ENCODE assay signal across 16 cellular contexts in the genomic region with DNA sequence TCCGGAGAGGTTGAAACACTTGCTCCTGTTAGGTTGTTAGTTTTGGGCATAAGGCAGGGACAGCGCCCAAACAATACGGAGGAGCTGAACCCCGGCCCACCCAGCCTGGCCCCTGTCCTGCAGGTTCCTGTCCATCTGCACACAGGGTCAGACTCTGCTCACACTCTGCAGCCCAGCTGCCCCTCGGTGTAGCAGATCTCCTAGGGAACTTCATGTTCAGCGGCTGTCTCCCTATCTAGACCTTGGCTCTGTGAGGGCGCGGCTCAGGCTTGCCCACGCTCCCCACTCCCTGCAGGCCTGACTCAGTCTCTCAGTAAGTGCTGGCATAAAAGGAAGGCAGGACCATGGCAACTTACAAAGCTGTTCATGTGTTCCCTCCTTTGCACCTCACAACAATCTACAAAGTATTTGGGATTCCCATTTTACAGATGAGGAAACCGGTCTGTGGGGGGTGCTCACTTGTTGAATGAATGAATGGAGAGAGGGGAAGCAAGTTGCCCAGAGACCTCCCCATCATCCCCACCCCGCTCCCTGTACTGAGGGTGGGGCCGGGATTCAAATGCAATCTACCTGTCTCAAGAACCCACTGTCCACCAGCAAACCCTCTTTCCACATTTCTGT. TPM values are rescaled to one million over a fixed set of nuclear protein-coding genes. Genes with fewer than 3 reads are reported as not detected.
DNase-seq lines count a peak whose midpoint lies in the region; ATAC-seq and TF ChIP-seq lines count a peak whose summit lies in the region.
"Had no signal": no experiment of that assay in that cellular context is flagged by ENCODE, and none has a peak within 500 bp of the region (broad histone marks: within the 10 kb centered on the region; RNA-seq: fewer than 3 reads in every experiment).

No MANE protein-coding gene starts in this region.

- H3K4me3 ChIP-seq in Karpas-422 (ENCODE audit: low read length), result no peak overlapping the region
- no peak overlapping the region for H3K4me3 ChIP-seq in heart right ventricle
- no peak overlapping the region for H3K4me3 ChIP-seq in spleen
- H3K4me3 ChIP-seq: BLaER1 had no signal

- WGBS in heart right ventricle, 2 donors, result 74 to 76% methylated on average over 12 of the region's 12 CpGs
- WGBS in spleen, 5 donors, result 86 to 95% (median 92%) methylated on average over 12 of the region's 12 CpGs

- no peak overlapping the region for H2AFZ ChIP-seq in Karpas-422 (ENCODE audit: low read length)

- H3K27me3 ChIP-seq in Karpas-422 (ENCODE audit: low read length) (no peaks in the 10 kb centered on the region), heart right ventricle (no peaks in the 10 kb centered on the region), spleen (replicated peaks in 1 of 7) (no peaks in the 10 kb centered on the region)
- H3K27me3 ChIP-seq: BLaER1 had no signal

- no peak for TF ChIP-seq CTCF in heart right ventricle (IDR thresholded peaks at IDR 0.05)
- TF ChIP-seq CTCF in nephron (IDR thresholded peaks at IDR 0.05; ENCODE audit: unreplicated experiment in 3 of 3), result no peak
- TF ChIP-seq CTCF in spleen (IDR thresholded peaks at IDR 0.05 in 8 of 11, conservative IDR thresholded peaks at IDR 0.05 in 3 of 11), result no peak

- no peaks in the 10 kb centered on the region for H3K79me2 ChIP-seq in Karpas-422 (ENCODE audit: low read length)

- DNase-seq in Karpas-422 (peak; percentile 4), heart right ventricle (no peak), spleen (peak; percentile 55), head of caudate nucleus (no peak)
- DNase-seq in stimulated activated CD4-positive, alpha-beta T cell treated with anti-CD3 and anti-CD28 coated beads, Interleukin-2, amount 100 ng/mL, for 24 hours, result no peak
- DNase-seq: CD8-positive, alpha-beta memory T cell; DMS79; HCEC 1CT; KG1; NCI-H1092; NCI-H69; SHP77 treated with DMSO at 0.1 percent for 48 hours had no signal

- no peak for TF ChIP-seq POLR2A in spleen (IDR thresholded peaks at IDR 0.05)

- intact Hi-C loops in heart right ventricle (cut with DNase I) (no loop called here), spleen (cut with DNase I; ENCODE audit: low total_unique reads) (no loop called here), head of caudate nucleus (cut with DNase I) (no loop called here)

- H3K4me2 ChIP-seq in Karpas-422 (ENCODE audit: low read depth, low read length, poor library complexity, severe bottlenecking), result no peak overlapping the region
- H3K4me2 ChIP-seq: BLaER1 had no signal

- H3K4me1 Mint-ChIP-seq in nephron, result peaks cover 57% of the 10 kb centered on the region
- H3K4me1 Mint-ChIP-seq: CD8-positive, alpha-beta memory T cell had no signal

- H3K9me3 ChIP-seq in Karpas-422 (ENCODE audit: low read length) (no peaks in the 10 kb centered on the region), heart right ventricle (no peaks in the 10 kb centered on the region), spleen (no peaks in the 10 kb centered on the region)
- H3K9me3 ChIP-seq: BLaER1 had no signal

- no peaks in the 10 kb centered on the region for H3K36me3 Mint-ChIP-seq in nephron (ENCODE audit: low read depth)
- H3K36me3 Mint-ChIP-seq: CD8-positive, alpha-beta memory T cell had no signal

- no peak overlapping the region for H3K9ac ChIP-seq in Karpas-422 (ENCODE audit: low read length)
- H3K9ac ChIP-seq: BLaER1 had no signal

- no peaks in the 10 kb centered on the region for H4K20me1 ChIP-seq in Karpas-422 (ENCODE audit: insufficient read depth, low read depth, low read length)
- H4K20me1 ChIP-seq: BLaER1 had no signal

- H3K4me1 ChIP-seq in Karpas-422 (ENCODE audit: low read length), result 0 out of 2 replicates have a peak, but pooled peaks cover 2% of the 10 kb centered on the region
- peaks cover 18 to 92% (median 62%) of the 10 kb centered on the region in 9 donors for H3K4me1 ChIP-seq in heart right ventricle
- peaks cover 0 to 18% (median 14%) of the 10 kb centered on the region in 6 donors for H3K4me1 ChIP-seq in spleen

- peak overlapping the region in 2 of 3 experiments; percentile 24 to 48 for H3K27ac Mint-ChIP-seq in nephron
- H3K27ac Mint-ChIP-seq: CD8-positive, alpha-beta memory T cell had no signal

- ATAC-seq in heart right ventricle (peak in 5 of 8 donors; percentile 9 to 66 (median 36)), GM21360 (IDR thresholded peaks at IDR 0.05; ENCODE audit: unreplicated experiment) (no peak)

- peaks cover 6% of the 10 kb centered on the region for H3K27me3 Mint-ChIP-seq in nephron (ENCODE audit: low read depth)

- no peaks in the 10 kb centered on the region for H3K36me3 ChIP-seq in Karpas-422 (ENCODE audit: insufficient read depth, low read length)
- no peaks in the 10 kb centered on the region for H3K36me3 ChIP-seq in heart right ventricle
- no peaks in the 10 kb centered on the region for H3K36me3 ChIP-seq in spleen
- H3K36me3 ChIP-seq: BLaER1 had no signal

- H3K27ac ChIP-seq in Karpas-422 (ENCODE audit: low read length) (no peak overlapping the region), heart right ventricle (peak overlapping the region in 9 of 10 donors; percentile 77 to 93 (median 87)), spleen (no peak overlapping the region)
- H3K27ac ChIP-seq: BLaER1 had no signal

- no peaks in the 10 kb centered on the region for H3K9me3 Mint-ChIP-seq in nephron

- no peaks in the 10 kb centered on the region for H3K9me2 ChIP-seq in Karpas-422 (replicated peaks; ENCODE audit: insufficient read depth, low read length)

- H3K4me3 Mint-ChIP-seq in nephron, result no peak overlapping the region
- H3K4me3 Mint-ChIP-seq: CD8-positive, alpha-beta memory T cell had no signal

RNA-seq across cellular contexts. Expression of gene ACOT11, which starts 26.2 kb away (rescaled TPM):
- total RNA-seq in Karpas-422 (2014; rRNA removed; shearing (Covaris generic); ENCODE audit: low replicate concordance), result not detected in 2 replicates
- total RNA-seq in heart right ventricle (10 to 100 TPM; 25.8 to 77.2 (median 59.4) TPM), spleen (1 to 10 TPM; 1.5 to 3.2 (median 2.5) TPM)
- polyA plus RNA-seq in heart right ventricle (10 to 100 TPM; 33.0 to 44.8 TPM), spleen (under 1 TPM; 0.30 to 0.86 (median 0.52) TPM)

RNA-seq across cellular contexts. Expression of gene FAM151A, which starts 49.1 kb away (rescaled TPM):
- not detected in 2 replicates for total RNA-seq in Karpas-422 (2014; rRNA removed; shearing (Covaris generic); ENCODE audit: low replicate concordance)
- total RNA-seq in heart right ventricle, result 1 to 10 TPM in 4 of 10 donors, under 1 TPM in 5, not detected in 1; 0.39 to 2.7 (median 0.94) TPM
- 1 to 10 TPM in 1 of 2 donors, under 1 TPM in 1; 0.64 to 2.9 TPM for polyA plus RNA-seq in heart right ventricle
- 1 to 10 TPM in 1 of 7 donors, under 1 TPM in 5, not detected in 1; 0.70 to 1.2 (median 0.75) TPM for total RNA-seq in spleen
- polyA plus RNA-seq in spleen, result 1 to 10 TPM; 2.9 to 4.2 (median 3.8) TPM
- total RNA-seq: CD8-positive, alpha-beta memory T cell; M059J had no signal
- polyA plus RNA-seq: CD8-positive, alpha-beta memory T cell had no signal

Comparison
In these comparisons a context has a peak if more than half of its experiments do, and no peak if none do; other contexts are left out.
1. DNase-seq: peak in Karpas-422 (single experiment) and spleen (single experiment); none in heart right ventricle (0 of 2), head of caudate nucleus (0 of 42) and stimulated activated CD4-positive, alpha-beta T cell treated with anti-CD3 and anti-CD28 coated beads, Interleukin-2, amount 100 ng/mL, for 24 hours (0 of 2).
2. H3K27ac ChIP-seq: peak in heart right ventricle (9 of 10); none in Karpas-422 (single experiment) and spleen (0 of 8).
3. RNA of gene ACOT11, which starts 26.2 kb away (total RNA-seq): 25.8 to 77.2 TPM in heart right ventricle; 1.5 to 3.2 TPM in spleen and not detected in Karpas-422; every median in the first group is over 4 times any median in the second.